15 cellular contexts compared by ENCODE assay signal in genomic region chr12:84738481-84738972, GRCh38.
DNase-seq lines count a peak whose midpoint lies in the region; FAIRE-seq and TF ChIP-seq lines count a peak whose summit lies in the region.
"Had no signal": no experiment of that assay in that cellular context is flagged by ENCODE, and none has a peak within 500 bp of the region (broad histone marks: within the 10 kb centered on the region; RNA-seq: fewer than 3 reads in every experiment).

No MANE protein-coding gene starts in this region.

- CTCF ChIA-PET in AG04449 (lab: Yijun Ruan, JAX) = no interaction called here
- CTCF ChIA-PET in activated naive CD4-positive, alpha-beta T cell treated with anti-CD3 and anti-CD28 coated beads, Interleukin-2, amount 10 ng/mL, durations not matched to agents 7 days and 5 days (lab: Charles Lee) = no interaction called here

- no peaks in the 10 kb centered on the region for H3K79me2 ChIP-seq in keratinocyte (ENCODE audit: control insufficient read depth, insufficient read depth, low read length)

- dilution Hi-C loops in keratinocyte (cut with MboI; ENCODE audit: extremely low pct_ligation_motif_present, low sequenced_read_pairs) = no loop called here

- H3K4me3 Mint-ChIP-seq in activated naive CD4-positive, alpha-beta T cell treated with anti-CD3 and anti-CD28 coated beads, Interleukin-2, amount 10 ng/mL, durations not matched to agents 7 days and 5 days = no peak overlapping the region
- no peak overlapping the region for H3K4me3 Mint-ChIP-seq in glutamatergic neuron (ENCODE audit: unreplicated experiment)
- H3K4me3 Mint-ChIP-seq: activated CD8-positive, alpha-beta memory T cell treated with anti-CD3 and anti-CD28 coated beads, Interleukin-2, amount 10 ng/mL, durations not matched to agents 7 days and 5 days; IgD-negative memory B cell; T-helper 2 cell treated with Interferon-gamma antibody and Interleukin-4, amounts not matched to agents 5 μg/mL and 100 μg/mL, for 36 hours had no signal

- H3K27ac Mint-ChIP-seq in activated naive CD4-positive, alpha-beta T cell treated with anti-CD3 and anti-CD28 coated beads, Interleukin-2, amount 10 ng/mL, durations not matched to agents 7 days and 5 days = no peak overlapping the region
- no peak overlapping the region for H3K27ac Mint-ChIP-seq in glutamatergic neuron (ENCODE audit: unreplicated experiment)
- H3K27ac Mint-ChIP-seq: activated CD8-positive, alpha-beta memory T cell treated with anti-CD3 and anti-CD28 coated beads, Interleukin-2, amount 10 ng/mL, durations not matched to agents 7 days and 5 days; IgD-negative memory B cell; T-helper 2 cell treated with Interferon-gamma antibody and Interleukin-4, amounts not matched to agents 5 μg/mL and 100 μg/mL, for 36 hours had no signal

- H3K4me1 ChIP-seq in keratinocyte (ENCODE audit: control insufficient read depth, extremely low read depth, insufficient read depth, low read length) = peaks cover 15% of the 10 kb centered on the region

- no peaks in the 10 kb centered on the region for H3K36me3 Mint-ChIP-seq in activated naive CD4-positive, alpha-beta T cell treated with anti-CD3 and anti-CD28 coated beads, Interleukin-2, amount 10 ng/mL, durations not matched to agents 7 days and 5 days
- no peaks in the 10 kb centered on the region for H3K36me3 Mint-ChIP-seq in glutamatergic neuron (ENCODE audit: unreplicated experiment)
- H3K36me3 Mint-ChIP-seq: activated CD8-positive, alpha-beta memory T cell treated with anti-CD3 and anti-CD28 coated beads, Interleukin-2, amount 10 ng/mL, durations not matched to agents 7 days and 5 days; IgD-negative memory B cell had no signal

- no peaks in the 10 kb centered on the region for H3K27me3 ChIP-seq in brain microvascular endothelial cell (replicated peaks)
- no peaks in the 10 kb centered on the region for H3K27me3 ChIP-seq in keratinocyte (ENCODE audit: control insufficient read depth, extremely low read depth, insufficient read depth, low read length)

- H3K9ac ChIP-seq in keratinocyte (ENCODE audit: control insufficient read depth, extremely low read depth, insufficient read depth, low read length) = no peak overlapping the region

- H3K27ac ChIP-seq in brain microvascular endothelial cell (peak overlapping the region; percentile 44), keratinocyte (ENCODE audit: control insufficient read depth, insufficient read depth, low read length) (peak overlapping the region; percentile 77)

- H4K20me1 ChIP-seq in keratinocyte (ENCODE audit: control insufficient read depth, extremely low read depth, insufficient read depth, low read length) = no peaks in the 10 kb centered on the region

- in situ Hi-C loops in brain microvascular endothelial cell (cut with HindIII; ENCODE audit: low pct_ligation_motif_present, low sequenced_read_pairs) = no loop called here

- peak overlapping the region; percentile 69 for H2AFZ ChIP-seq in keratinocyte (ENCODE audit: control insufficient read depth, low read length)

- no peak overlapping the region for H3K4me3 ChIP-seq in AG04449 (ENCODE audit: low read depth, low read length)
- no peak overlapping the region for H3K4me3 ChIP-seq in brain microvascular endothelial cell (ENCODE audit: low read depth, low read length)
- no peak overlapping the region for H3K4me3 ChIP-seq in keratinocyte (ENCODE audit: control insufficient read depth in 2 of 3, extremely low read depth in 1 of 3, insufficient read depth in 2 of 3, low read depth in 1 of 3, low read length in 3 of 3)

- POLR2A ChIA-PET in AG04449 (lab: Yijun Ruan, JAX) = no interaction called here

- no peaks in the 10 kb centered on the region for H3K36me3 ChIP-seq in brain microvascular endothelial cell (replicated peaks)
- H3K36me3 ChIP-seq in keratinocyte (ENCODE audit: control insufficient read depth in 2 of 2, extremely low read depth in 1 of 2, insufficient read depth in 2 of 2, low read length in 2 of 2) = no peaks in the 10 kb centered on the region

- no peaks in the 10 kb centered on the region for H3K9me3 ChIP-seq in keratinocyte (ENCODE audit: control insufficient read depth, low read depth, low read length)

- H3K9me3 Mint-ChIP-seq in activated naive CD4-positive, alpha-beta T cell treated with anti-CD3 and anti-CD28 coated beads, Interleukin-2, amount 10 ng/mL, durations not matched to agents 7 days and 5 days = peaks cover 1% of the 10 kb centered on the region
- peaks cover 2% of the 10 kb centered on the region for H3K9me3 Mint-ChIP-seq in glutamatergic neuron (ENCODE audit: unreplicated experiment)
- H3K9me3 Mint-ChIP-seq: T-helper 2 cell treated with Interferon-gamma antibody and Interleukin-4, amounts not matched to agents 5 μg/mL and 100 μg/mL, for 36 hours had no signal

- H3K9me1 ChIP-seq in keratinocyte (ENCODE audit: control insufficient read depth, extremely low read depth, insufficient read depth, low read length) = no peaks in the 10 kb centered on the region

- peak overlapping the region; percentile 65 for H3K4me2 ChIP-seq in keratinocyte (ENCODE audit: control insufficient read depth, extremely low read depth, insufficient read depth, low read depth, low read length)

- no peaks in the 10 kb centered on the region for H3K4me1 Mint-ChIP-seq in activated naive CD4-positive, alpha-beta T cell treated with anti-CD3 and anti-CD28 coated beads, Interleukin-2, amount 10 ng/mL, durations not matched to agents 7 days and 5 days
- peaks cover 6% of the 10 kb centered on the region for H3K4me1 Mint-ChIP-seq in glutamatergic neuron (ENCODE audit: low read depth, unreplicated experiment)
- H3K4me1 Mint-ChIP-seq: activated CD8-positive, alpha-beta memory T cell treated with anti-CD3 and anti-CD28 coated beads, Interleukin-2, amount 10 ng/mL, durations not matched to agents 7 days and 5 days; IgD-negative memory B cell had no signal

- no peaks in the 10 kb centered on the region for H3K27me3 Mint-ChIP-seq in activated naive CD4-positive, alpha-beta T cell treated with anti-CD3 and anti-CD28 coated beads, Interleukin-2, amount 10 ng/mL, durations not matched to agents 7 days and 5 days
- H3K27me3 Mint-ChIP-seq in glutamatergic neuron (ENCODE audit: unreplicated experiment) = no peaks in the 10 kb centered on the region
- H3K27me3 Mint-ChIP-seq: activated CD8-positive, alpha-beta memory T cell treated with anti-CD3 and anti-CD28 coated beads, Interleukin-2, amount 10 ng/mL, durations not matched to agents 7 days and 5 days; IgD-negative memory B cell had no signal

- TF ChIP-seq CTCF in AG04449 (IDR thresholded peaks at IDR 0.05; ENCODE audit: insufficient read depth, low read length, missing control alignments) (no peak), brain microvascular endothelial cell (IDR thresholded peaks at IDR 0.05; ENCODE audit: low read depth, low read length, missing control alignments) (no peak), keratinocyte (optimal IDR thresholded peaks at IDR 0.05 in 1 of 3, IDR thresholded peaks at IDR 0.05 in 1 of 3, conservative IDR thresholded peaks at IDR 0.05 in 1 of 3; ENCODE audit: extremely low read depth in 1 of 3, insufficient read depth in 2 of 3, low read length in 3 of 3) (no peak), glutamatergic neuron (IDR thresholded peaks at IDR 0.05; ENCODE audit: partially characterized antibody, unreplicated experiment) (no peak)

- FAIRE-seq in keratinocyte (lab: Jason Lieb, UNC) = peak; percentile 99
- FAIRE-seq: G401.6 had no signal

- DNase-seq in AG04449 (ENCODE audit: low read depth, low spot score) (peak; percentile 74), HT1080 (ENCODE audit: low read depth) (peak; percentile 20), brain microvascular endothelial cell (peak; percentile 68), keratinocyte (ENCODE audit: low read depth, low spot score) (peak; percentile 86), activated T-cell treated with anti-CD3 and anti-CD28 coated beads for 4 hours (no peak), glutamatergic neuron (no peak), NCI-H524 (lab: John Stamatoyannopoulos, UW) (no peak)
- DNase-seq in activated naive CD4-positive, alpha-beta T cell treated with anti-CD3 and anti-CD28 coated beads, Interleukin-2, amount 10 ng/mL, durations not matched to agents 7 days and 5 days = no peak
- DNase-seq: activated CD8-positive, alpha-beta memory T cell treated with anti-CD3 and anti-CD28 coated beads, Interleukin-2, amount 10 ng/mL, durations not matched to agents 7 days and 5 days; anterior cingulate cortex; NCI-H2081 treated with DMSO at 0.1 percent for 48 hours; OCI-M1 had no signal

Comparison
In these comparisons a context has a peak if more than half of its experiments do, and no peak if none do; other contexts are left out.
1. DNase-seq: peak in AG04449 (single experiment), HT1080 (single experiment), brain microvascular endothelial cell (single experiment) and keratinocyte (single experiment); none in activated T-cell treated with anti-CD3 and anti-CD28 coated beads for 4 hours (single experiment), activated naive CD4-positive, alpha-beta T cell treated with anti-CD3 and anti-CD28 coated beads, Interleukin-2, amount 10 ng/mL, durations not matched to agents 7 days and 5 days (single experiment), glutamatergic neuron (single experiment) and NCI-H524 (0 of 2).